21 cellular contexts compared by ENCODE assay signal in genomic region chr6:109204511-109204910, GRCh38.
"Had no signal": no experiment of that assay in that cellular context is flagged by ENCODE, and none has a peak within 500 bp of the region (broad histone marks: within the 10 kb centered on the region; RNA-seq: fewer than 3 reads in every experiment).

No MANE protein-coding gene starts in this region.

- FAIRE-seq: HepG2 had no signal

- H3K27ac ChIP-seq: RWPE1 had no signal

- ATAC-seq: HepG2, Panc1, SK-N-SH treated with all-trans-retinoic acid at 6 μM for 48 hours had no signal

- DNase-seq: IMR-90, Karpas-422, KG1, MM.1S, NCI-H1092 treated with DMSO at 0.1 percent for 48 hours, NCI-H1436, NCI-H187, NCI-H2029, NCI-H2081 treated with DMSO at 0.1 percent for 48 hours, NCI-H2171, NCI-H226, NCI-H446, NCI-H510A, NCI-H524 treated with DMSO at 0.1 percent for 48 hours, NCI-H69, NCI-H774, SHP77 had no signal
